ENCODE assay signal across 16 cellular contexts in the genomic region with DNA sequence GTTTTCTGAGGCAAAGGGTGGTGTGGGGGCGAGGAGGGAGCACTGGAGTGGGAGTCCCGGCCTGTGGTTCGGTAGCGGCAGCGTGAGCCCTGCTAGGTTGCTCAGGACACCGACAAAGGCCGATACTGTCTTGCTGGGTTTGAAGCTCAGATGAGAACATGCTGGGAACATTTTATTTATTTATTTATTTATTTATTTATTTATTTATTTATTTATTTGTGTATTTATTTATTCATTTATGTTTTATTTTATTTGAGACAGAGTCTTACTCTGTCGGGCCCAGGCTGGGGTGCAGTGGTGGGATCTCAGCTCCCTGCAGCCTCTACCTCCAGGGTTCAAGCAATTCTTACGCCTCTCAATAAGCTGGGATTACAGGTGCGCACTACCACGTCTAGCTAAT.
DNase-seq lines count a peak whose midpoint lies in the region; ATAC-seq and TF ChIP-seq lines count a peak whose summit lies in the region.
"Had no signal": no experiment of that assay in that cellular context is flagged by ENCODE, and none has a peak within 500 bp of the region (broad histone marks: within the 10 kb centered on the region; RNA-seq: fewer than 3 reads in every experiment).

No MANE protein-coding gene starts in this region.

- H3K4me1 ChIP-seq in HEK293 (ENCODE audit: control insufficient read depth, insufficient read depth, low read length) (no peaks in the 10 kb centered on the region), neuronal stem cell (ENCODE audit: control insufficient read depth in 2 of 2, insufficient read depth in 1 of 2, low read depth in 1 of 2, low read length in 2 of 2) (peaks cover 5 to 6% of the 10 kb centered on the region in 2 donors), esophagus muscularis mucosa (peaks cover 22 to 30% (median 23%) of the 10 kb centered on the region in 4 donors)

- no peaks in the 10 kb centered on the region for H3K27me3 Mint-ChIP-seq in brain
- peaks cover 3% of the 10 kb centered on the region for H3K27me3 Mint-ChIP-seq in activated CD4-positive, alpha-beta T cell treated with anti-CD3 and anti-CD28 coated beads, Interleukin-2, amount 10 ng/mL, durations not matched to agents 7 days and 5 days
- H3K27me3 Mint-ChIP-seq: CD4-positive, alpha-beta memory T cell had no signal

- no CpG with 5 or more reads among the region's 11 CpGs for WGBS in neuronal stem cell (ENCODE audit: extremely low coverage in 2 of 2, insufficient read length in 2 of 2, insufficient replicate concordance in 1 of 2), 2 donors
- 95% methylated on average over 11 of the region's 11 CpGs for WGBS in esophagus muscularis mucosa

- H3K4me3 ChIP-seq in HEK293 (ENCODE audit: low read depth, low read length), result no peak overlapping the region
- no peak overlapping the region for H3K4me3 ChIP-seq in neuronal stem cell (ENCODE audit: low read length in 2 of 2)
- H3K4me3 ChIP-seq in esophagus muscularis mucosa, result no peak overlapping the region

- H3K4me3 Mint-ChIP-seq in brain, result no peak overlapping the region
- no peak overlapping the region for H3K4me3 Mint-ChIP-seq in activated CD4-positive, alpha-beta T cell treated with anti-CD3 and anti-CD28 coated beads, Interleukin-2, amount 10 ng/mL, durations not matched to agents 7 days and 5 days
- H3K4me3 Mint-ChIP-seq: CD14-positive monocyte; CD4-positive, alpha-beta memory T cell; H9; IgD-negative memory B cell had no signal

- H3K27me3 ChIP-seq in neuronal stem cell (ENCODE audit: control insufficient read depth in 3 of 3, insufficient read depth in 3 of 3, low read depth in 1 of 3, low read length in 3 of 3) (no peaks in the 10 kb centered on the region), esophagus muscularis mucosa (no peaks in the 10 kb centered on the region)

- H2BK12ac ChIP-seq in neuronal stem cell (ENCODE audit: low read length), result no peak overlapping the region

- intact Hi-C loops in esophagus muscularis mucosa (cut with DNase I), result no loop called here

- H2AFZ ChIP-seq in neuronal stem cell (ENCODE audit: low read length), result no peak overlapping the region

- peaks cover 0 to 4% (median 3%) of the 10 kb centered on the region in 5 experiments for H3K9me3 Mint-ChIP-seq in brain
- H3K9me3 Mint-ChIP-seq in activated CD4-positive, alpha-beta T cell treated with anti-CD3 and anti-CD28 coated beads, Interleukin-2, amount 10 ng/mL, durations not matched to agents 7 days and 5 days, result no peaks in the 10 kb centered on the region
- H3K9me3 Mint-ChIP-seq: CD4-positive, alpha-beta memory T cell; H9 had no signal

- H3K18ac ChIP-seq in neuronal stem cell (ENCODE audit: low read length), result no peak overlapping the region

- no peak for ATAC-seq in HG03135 (IDR thresholded peaks at IDR 0.05; ENCODE audit: unreplicated experiment)

- no peak overlapping the region for H4K91ac ChIP-seq in neuronal stem cell (ENCODE audit: low read depth, low read length, poor library complexity)

- H3K4ac ChIP-seq in neuronal stem cell (ENCODE audit: low read length), result no peak overlapping the region

- CTCF ChIA-PET in HEK293 (lab: Yijun Ruan, JAX), result interaction anchor here (0.6 to 0.9 kb wide), 2 partner anchors 44 to 63 kb away, joined by 4 read pairs; no protein-coding TSS in a partner anchor
- CTCF ChIA-PET in activated CD4-positive, alpha-beta T cell treated with anti-CD3 and anti-CD28 coated beads, Interleukin-2, amount 10 ng/mL, durations not matched to agents 7 days and 5 days (lab: Charles Lee), result interaction anchor here (1.9 kb wide), 1 partner anchor 114 kb away, joined by 4 read pairs; no protein-coding TSS in a partner anchor

- TF ChIP-seq EP300 in esophagus muscularis mucosa (IDR thresholded peaks at IDR 0.05), result no peak

- no peak overlapping the region for H4K8ac ChIP-seq in neuronal stem cell (ENCODE audit: low read depth, low read length)

- no peak for DNase-seq in neuronal stem cell (ENCODE audit: low spot score)
- DNase-seq in esophagus muscularis mucosa (ENCODE audit: extremely low spot score), result no peak
- no peak for DNase-seq in activated CD4-positive, alpha-beta T cell treated with anti-CD3 and anti-CD28 coated beads, Interleukin-2, amount 10 ng/mL, durations not matched to agents 7 days and 5 days
- DNase-seq: AML-193; CD4-positive, alpha-beta memory T cell; DMS153; DMS79; GDM1; H9; KBM-7 had no signal

- H2BK15ac ChIP-seq in neuronal stem cell (ENCODE audit: low read length), result peak overlapping the region; percentile 52

- H3K14ac ChIP-seq in neuronal stem cell (ENCODE audit: low read length), result no peak overlapping the region

- H3K23ac ChIP-seq in neuronal stem cell (ENCODE audit: low read depth, low read length, poor library complexity), result no peak overlapping the region

- H2AK5ac ChIP-seq in neuronal stem cell (ENCODE audit: low read depth, low read length), result peak overlapping the region; percentile 49

- TF ChIP-seq CTCF in HEK293 (tag by site-specific recombination; IDR thresholded peaks at IDR 0.05) (no peak), brain (conservative IDR thresholded peaks at IDR 0.05) (no peak), esophagus muscularis mucosa (IDR thresholded peaks at IDR 0.05) (no peak)

- H3K4me2 ChIP-seq in neuronal stem cell (ENCODE audit: insufficient read depth, low read length, poor library complexity, severe bottlenecking), result no peak overlapping the region

- H3K79me1 ChIP-seq in neuronal stem cell (ENCODE audit: low read depth, low read length), result no peaks in the 10 kb centered on the region

- H3K9me3 ChIP-seq in HEK293 (ENCODE audit: control insufficient read depth, insufficient read depth, low read depth, low read length) (no peaks in the 10 kb centered on the region), neuronal stem cell (replicated peaks in 1 of 2; ENCODE audit: control insufficient read depth in 2 of 2, insufficient read depth in 1 of 2, low read depth in 1 of 2, low read length in 2 of 2) (no peaks in the 10 kb centered on the region), esophagus muscularis mucosa (no peaks in the 10 kb centered on the region)

- H2BK5ac ChIP-seq in neuronal stem cell (ENCODE audit: low read length), result no peak overlapping the region

- peak overlapping the region in 4 of 5 experiments; percentile 10 to 57 (median 23) for H3K27ac Mint-ChIP-seq in brain
- H3K27ac Mint-ChIP-seq in activated CD4-positive, alpha-beta T cell treated with anti-CD3 and anti-CD28 coated beads, Interleukin-2, amount 10 ng/mL, durations not matched to agents 7 days and 5 days, result no peak overlapping the region
- H3K27ac Mint-ChIP-seq: CD14-positive monocyte; CD4-positive, alpha-beta memory T cell had no signal

- H3K36me3 ChIP-seq in HEK293 (ENCODE audit: control insufficient read depth in 2 of 2, insufficient read depth in 1 of 2, low read length in 2 of 2), result no peaks in the 10 kb centered on the region
- no peaks in the 10 kb centered on the region for H3K36me3 ChIP-seq in neuronal stem cell (replicated peaks in 1 of 2; ENCODE audit: control insufficient read depth in 2 of 2, insufficient read depth in 2 of 2, low read length in 2 of 2)
- H3K36me3 ChIP-seq in esophagus muscularis mucosa, result no peaks in the 10 kb centered on the region

- H3K27ac ChIP-seq in HEK293 (ENCODE audit: extremely low read depth, low read depth, low read length) (no peak overlapping the region), neuronal stem cell (replicated peaks; ENCODE audit: low read length) (no peak overlapping the region), esophagus muscularis mucosa (replicated peaks in 1 of 4) (no peak overlapping the region)
- H3K27ac ChIP-seq: HL-60 had no signal

- H3K4me1 Mint-ChIP-seq in brain, result peaks cover 56% of the 10 kb centered on the region
- H3K4me1 Mint-ChIP-seq in activated CD4-positive, alpha-beta T cell treated with anti-CD3 and anti-CD28 coated beads, Interleukin-2, amount 10 ng/mL, durations not matched to agents 7 days and 5 days, result peaks cover 8% of the 10 kb centered on the region
- H3K4me1 Mint-ChIP-seq: CD14-positive monocyte; CD4-positive, alpha-beta memory T cell had no signal

- no peak overlapping the region for H2BK120ac ChIP-seq in neuronal stem cell (ENCODE audit: low read depth, low read length)

- TF ChIP-seq POLR2A in esophagus muscularis mucosa (IDR thresholded peaks at IDR 0.05; ENCODE audit: low read depth), result no peak

- H3K36me3 Mint-ChIP-seq in brain, result peaks cover 4% of the 10 kb centered on the region
- H3K36me3 Mint-ChIP-seq in activated CD4-positive, alpha-beta T cell treated with anti-CD3 and anti-CD28 coated beads, Interleukin-2, amount 10 ng/mL, durations not matched to agents 7 days and 5 days (ENCODE audit: low read depth), result no peaks in the 10 kb centered on the region
- H3K36me3 Mint-ChIP-seq: CD14-positive monocyte; CD4-positive, alpha-beta memory T cell; IgD-negative memory B cell had no signal

- H3K9ac ChIP-seq in neuronal stem cell (ENCODE audit: low read depth, low read length, poor library complexity), result no peak overlapping the region

- POLR2A ChIA-PET in HEK293 (lab: Yijun Ruan, JAX), result no interaction called here
- POLR2A ChIA-PET in activated CD4-positive, alpha-beta T cell treated with anti-CD3 and anti-CD28 coated beads, Interleukin-2, amount 10 ng/mL, durations not matched to agents 7 days and 5 days (lab: Charles Lee), result no interaction called here

TF ChIP-seq in HEK293, 187 proteins besides CTCF, POLR2A, EP300 and RAD21 (continues in another document):
- TF ChIP-seq RBAK (tag by site-specific recombination; IDR thresholded peaks at IDR 0.05), result 0 out of 2 replicates have a peak, but pooled peaks have one; percentile 56
- no peak for TF ChIP-seq ZNF548 (tag by site-specific recombination; IDR thresholded peaks at IDR 0.05)
- no peak for TF ChIP-seq ZNF76 (tag by site-specific recombination; IDR thresholded peaks at IDR 0.05; ENCODE audit: borderline replicate concordance, low read depth)
- no peak for TF ChIP-seq ZNF211 (tag by site-specific recombination; IDR thresholded peaks at IDR 0.05; ENCODE audit: low read depth)
- TF ChIP-seq KLF9 (tag by site-specific recombination; IDR thresholded peaks at IDR 0.05; ENCODE audit: low read depth), result no peak
- TF ChIP-seq, protein P1, sequence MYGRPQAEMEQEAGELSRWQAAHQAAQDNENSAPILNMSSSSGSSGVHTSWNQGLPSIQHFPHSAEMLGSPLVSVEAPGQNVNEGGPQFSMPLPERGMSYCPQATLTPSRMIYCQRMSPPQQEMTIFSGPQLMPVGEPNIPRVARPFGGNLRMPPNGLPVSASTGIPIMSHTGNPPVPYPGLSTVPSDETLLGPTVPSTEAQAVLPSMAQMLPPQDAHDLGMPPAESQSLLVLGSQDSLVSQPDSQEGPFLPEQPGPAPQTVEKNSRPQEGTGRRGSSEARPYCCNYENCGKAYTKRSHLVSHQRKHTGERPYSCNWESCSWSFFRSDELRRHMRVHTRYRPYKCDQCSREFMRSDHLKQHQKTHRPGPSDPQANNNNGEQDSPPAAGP (tag by site-specific recombination; IDR thresholded peaks at IDR 0.05), result no peak
